25 cellular contexts compared by ENCODE assay signal in genomic region chr7:68984331-68984730, GRCh38.
"Had no signal": no experiment of that assay in that cellular context is flagged by ENCODE, and none has a peak within 500 bp of the region (broad histone marks: within the 10 kb centered on the region; RNA-seq: fewer than 3 reads in every experiment).

No MANE protein-coding gene starts in this region.

- DNase-seq: activated CD4-positive, alpha-beta T cell treated with anti-CD3 and anti-CD28 coated beads for 36 hours; activated CD4-positive, alpha-beta T cell treated with anti-CD3 and anti-CD28 coated beads, Interleukin-2, amount 10 ng/mL, durations not matched to agents 7 days and 5 days; activated CD4-positive, alpha-beta T cell treated with anti-CD3 and anti-CD28 coated beads, Interleukin-2, amount 50 U/mL, for 48 hours; activated CD8-positive, alpha-beta T cell treated with anti-CD3 and anti-CD28 coated beads, Interleukin-2, amount 10 ng/mL, durations not matched to agents 7 days and 5 days; activated gamma-delta T cell treated with Interleukin-2 at 50 U/mL for 16 hours; activated naive CD4-positive, alpha-beta T cell treated with anti-CD3 and anti-CD28 coated beads for 36 hours; activated T-cell treated with anti-CD3 and anti-CD28 coated beads, Interleukin-2, amount 50 U/mL, for 24 hours; adrenal gland; KG1; NCI-H1105 treated with DMSO at 0.1 percent for 48 hours; NCI-H1436; NCI-H1694; NCI-H1930; NCI-H2081 treated with DMSO at 0.1 percent for 48 hours; NCI-H345; NCI-H524 treated with DMSO at 0.1 percent for 48 hours; NK-92 treated with Interleukin-12 subunit alpha and Interleukin-12 subunit beta, amount 100 ng/mL, for 24 hours; PC-3; Peyer's patch; T1000 had no signal

- ATAC-seq: activated CD4-positive, alpha-beta T cell treated with anti-CD3 and anti-CD28 coated beads for 36 hours; activated CD4-positive, CD25-positive, alpha-beta regulatory T cell treated with anti-CD3 and anti-CD28 coated beads, Interleukin-2, amount 50 U/mL, for 24 hours; activated CD8-positive, alpha-beta T cell treated with anti-CD3 and anti-CD28 coated beads, Interleukin-2, amount 10 ng/mL, durations not matched to agents 7 days and 5 days; activated naive CD4-positive, alpha-beta T cell treated with anti-CD3 and anti-CD28 coated beads, Interleukin-2, amount 50 U/mL, for 72 hours; PC-3; Right ventricle myocardium inferior had no signal

- H3K27ac Mint-ChIP-seq: activated CD4-positive, alpha-beta T cell treated with anti-CD3 and anti-CD28 coated beads for 36 hours; activated CD4-positive, alpha-beta T cell treated with anti-CD3 and anti-CD28 coated beads, Interleukin-2, amount 10 ng/mL, durations not matched to agents 7 days and 5 days; activated CD8-positive, alpha-beta T cell treated with anti-CD3 and anti-CD28 coated beads, Interleukin-2, amount 10 ng/mL, durations not matched to agents 7 days and 5 days; activated naive CD4-positive, alpha-beta T cell treated with anti-CD3 and anti-CD28 coated beads for 36 hours; activated naive CD4-positive, alpha-beta T cell treated with anti-CD3 and anti-CD28 coated beads, Interleukin-2, amount 50 U/mL, for 72 hours; activated T-cell treated with anti-CD3 and anti-CD28 coated beads, Interleukin-2, amount 50 U/mL, for 24 hours; activated T-helper 1 cell treated with anti-CD3 and anti-CD28 coated beads, Interleukin-12 subunit alpha, Interleukin-12 subunit beta, Interleukin-2, Interleukin-4 antibody, amounts not matched to agents 30 ng/mL and 10 ng/mL and 1 ng/mL, durations not matched to agents 14 hours and 24 hours and 36 hours; brain had no signal

- H3K4me3 Mint-ChIP-seq: activated CD4-positive, alpha-beta T cell treated with anti-CD3 and anti-CD28 coated beads for 36 hours; activated CD4-positive, alpha-beta T cell treated with anti-CD3 and anti-CD28 coated beads, Interleukin-2, amount 10 ng/mL, durations not matched to agents 7 days and 5 days; activated CD8-positive, alpha-beta T cell treated with anti-CD3 and anti-CD28 coated beads, Interleukin-2, amount 10 ng/mL, durations not matched to agents 7 days and 5 days; activated naive CD4-positive, alpha-beta T cell treated with anti-CD3 and anti-CD28 coated beads for 36 hours; activated T-cell treated with anti-CD3 and anti-CD28 coated beads, Interleukin-2, amount 50 U/mL, for 24 hours; activated T-helper 1 cell treated with anti-CD3 and anti-CD28 coated beads, Interleukin-12 subunit alpha, Interleukin-12 subunit beta, Interleukin-2, Interleukin-4 antibody, amounts not matched to agents 30 ng/mL and 10 ng/mL and 1 ng/mL, durations not matched to agents 14 hours and 24 hours and 36 hours; brain had no signal

- H3K36me3 Mint-ChIP-seq: brain had no signal

- H3K4me3 ChIP-seq: adrenal gland, Peyer's patch had no signal

- H3K4me1 Mint-ChIP-seq: activated CD4-positive, alpha-beta T cell treated with anti-CD3 and anti-CD28 coated beads for 36 hours; activated CD4-positive, alpha-beta T cell treated with anti-CD3 and anti-CD28 coated beads, Interleukin-2, amount 10 ng/mL, durations not matched to agents 7 days and 5 days had no signal

- H3K27me3 Mint-ChIP-seq: activated CD4-positive, alpha-beta T cell treated with anti-CD3 and anti-CD28 coated beads for 36 hours; activated CD4-positive, alpha-beta T cell treated with anti-CD3 and anti-CD28 coated beads, Interleukin-2, amount 10 ng/mL, durations not matched to agents 7 days and 5 days; activated T-cell treated with anti-CD3 and anti-CD28 coated beads, Interleukin-2, amount 50 U/mL, for 24 hours had no signal
